21 cellular contexts compared by ENCODE assay signal in the genomic region with DNA sequence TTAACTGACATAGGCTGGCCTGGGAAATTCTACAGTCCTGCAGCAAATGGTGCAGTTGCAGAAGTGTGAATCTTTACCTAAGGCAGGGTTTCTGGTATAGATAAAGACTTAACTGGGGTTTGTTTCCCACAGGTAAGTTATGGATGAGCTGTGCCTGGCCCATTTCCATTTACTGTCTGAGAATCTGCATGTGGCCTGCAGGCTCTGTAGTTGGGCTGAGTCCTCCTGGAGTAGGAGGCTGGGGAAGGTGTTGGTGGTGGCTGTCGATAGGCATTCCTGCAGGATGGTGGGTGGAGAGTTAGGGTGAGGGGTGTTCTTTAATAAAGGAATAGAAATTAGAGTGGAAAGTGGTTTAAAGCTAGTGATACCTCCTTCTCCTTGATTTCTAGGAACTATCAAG.
A peak's percentile ranks its signal among the peaks of the same experiment; 100 is the strongest.
DNase-seq lines count a peak whose midpoint lies in the region; ATAC-seq and TF ChIP-seq lines count a peak whose summit lies in the region.
"Had no signal": no experiment of that assay in that cellular context is flagged by ENCODE, and none has a peak within 500 bp of the region (broad histone marks: within the 10 kb centered on the region; RNA-seq: fewer than 3 reads in every experiment).

No MANE protein-coding gene starts in this region.

- H3K27me3 ChIP-seq in lower lobe of right lung (ENCODE audit: low read depth), result no peaks in the 10 kb centered on the region
- H3K27me3 ChIP-seq: BLaER1 had no signal

- H3K9me3 ChIP-seq in lower lobe of right lung, result no peaks in the 10 kb centered on the region
- H3K9me3 ChIP-seq: BLaER1, Caco-2, HAP-1 had no signal

- no peak overlapping the region for H3K4me3 Mint-ChIP-seq in nephron progenitor cell
- H3K4me3 Mint-ChIP-seq: B cell; CD4-positive, CD25-positive, alpha-beta regulatory T cell; CD8-positive, alpha-beta T cell had no signal

- DNase-seq in NCI-H748 (lab: John Stamatoyannopoulos, UW; ENCODE audit: unreplicated experiment), result peak; percentile 23
- DNase-seq in NCI-H748 treated with DMSO at 0.1 percent for 48 hours (lab: John Stamatoyannopoulos, UW), result no peak
- DNase-seq in NCI-H69 (lab: John Stamatoyannopoulos, UW), result peak; percentile 83
- peak; percentile 79 for DNase-seq in islet precursor cell
- no peak for DNase-seq in nephron progenitor cell
- DNase-seq in retina, result no peak
- no peak for DNase-seq in lower lobe of right lung
- DNase-seq: Caco-2; CD4-positive, CD25-positive, alpha-beta regulatory T cell; CD8-positive, alpha-beta T cell; DMS153; DND-41; GDM1; GOT3 had no signal

- H3K27me3 Mint-ChIP-seq in nephron progenitor cell (ENCODE audit: low read depth, poor library complexity), result no peaks in the 10 kb centered on the region
- H3K27me3 Mint-ChIP-seq: B cell had no signal

- H3K36me3 ChIP-seq in lower lobe of right lung, result no peaks in the 10 kb centered on the region
- H3K36me3 ChIP-seq: BLaER1, HAP-1 had no signal

- H3K4me3 ChIP-seq in lower lobe of right lung, result no peak overlapping the region
- H3K4me3 ChIP-seq: BLaER1, GM12878, HAP-1 had no signal

- TF ChIP-seq CTCF in nephron progenitor cell (IDR thresholded peaks at IDR 0.05) (no peak), lower lobe of right lung (IDR thresholded peaks at IDR 0.05) (no peak)

- intact Hi-C loops in lower lobe of right lung (cut with DNase I), result no loop called here

- no peaks in the 10 kb centered on the region for H3K9me3 Mint-ChIP-seq in nephron progenitor cell
- H3K9me3 Mint-ChIP-seq: CD8-positive, alpha-beta T cell had no signal

- H3K36me3 Mint-ChIP-seq in nephron progenitor cell (ENCODE audit: low read depth), result no peaks in the 10 kb centered on the region
- H3K36me3 Mint-ChIP-seq: CD4-positive, CD25-positive, alpha-beta regulatory T cell; CD8-positive, alpha-beta T cell had no signal

- peaks cover 11% of the 10 kb centered on the region for H3K4me1 ChIP-seq in lower lobe of right lung
- H3K4me1 ChIP-seq: Caco-2 had no signal

- ATAC-seq in HG02840 (IDR thresholded peaks at IDR 0.05; ENCODE audit: low FRiP score, unreplicated experiment), result no peak
- no peak for ATAC-seq in lower lobe of right lung
- ATAC-seq: CD8-positive, alpha-beta T cell; GM12878 had no signal

- H3K27ac Mint-ChIP-seq in nephron progenitor cell, result peak overlapping the region; percentile 6
- H3K27ac Mint-ChIP-seq: B cell; CD4-positive, CD25-positive, alpha-beta regulatory T cell; CD8-positive, alpha-beta T cell had no signal

- peaks cover 70% of the 10 kb centered on the region for H3K4me1 Mint-ChIP-seq in nephron progenitor cell

- no peak overlapping the region for H3K27ac ChIP-seq in lower lobe of right lung
- H3K27ac ChIP-seq: 22Rv1, BLaER1, C4-2B had no signal

Comparison
In these comparisons a context has a peak if more than half of its experiments do, and no peak if none do; other contexts are left out.
1. DNase-seq: peak in NCI-H748 (single experiment), NCI-H69 (single experiment) and islet precursor cell (single experiment); none in NCI-H748 treated with DMSO at 0.1 percent for 48 hours (single experiment), nephron progenitor cell (single experiment), retina (single experiment) and lower lobe of right lung (single experiment).